8 cellular contexts compared by ENCODE assay signal in the genomic region with DNA sequence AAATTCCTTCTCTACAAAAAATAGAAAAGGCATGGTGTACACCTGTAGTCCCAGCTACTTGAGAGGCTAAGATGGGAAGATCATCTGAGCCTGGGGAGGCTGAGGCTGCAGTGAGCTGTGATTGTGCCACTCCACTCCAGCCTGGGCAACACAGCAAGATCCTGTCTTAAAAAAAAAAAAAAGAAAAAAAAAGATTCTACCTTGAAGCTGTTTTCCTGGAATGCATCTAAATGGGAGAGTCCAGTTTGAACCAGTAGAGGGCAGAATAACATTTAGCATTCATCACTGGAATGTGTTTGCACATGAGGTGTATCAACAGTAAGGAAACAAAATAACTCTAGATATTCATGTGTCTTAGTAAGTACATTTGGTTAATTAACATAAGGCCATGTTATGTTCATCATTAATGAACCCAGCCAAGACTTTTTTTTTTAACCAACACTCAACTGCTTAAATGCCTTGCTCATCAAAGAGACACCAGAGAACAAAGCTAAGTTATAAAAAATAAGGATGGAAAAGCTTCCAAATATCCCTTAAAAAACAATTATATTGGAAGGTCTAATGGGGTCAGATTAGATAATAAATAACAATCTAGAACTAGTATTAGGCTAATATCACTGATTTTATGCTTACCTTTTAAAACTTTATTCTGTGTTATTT.
A peak's percentile ranks its signal among the peaks of the same experiment; 100 is the strongest.
DNase-seq lines count a peak whose midpoint lies in the region; ATAC-seq, FAIRE-seq and TF ChIP-seq lines count a peak whose summit lies in the region.

No MANE protein-coding gene starts in this region.

- no peaks in the 10 kb centered on the region for H3K79me2 ChIP-seq in DOHH2 (ENCODE audit: control insufficient read depth, low read length)

- H3K36me3 ChIP-seq in DOHH2 (ENCODE audit: control insufficient read depth, low read length): no peaks in the 10 kb centered on the region

- H3K4me1 ChIP-seq in DOHH2 (ENCODE audit: control insufficient read depth, low read length): no peaks in the 10 kb centered on the region

- H3F3A ChIP-seq in DOHH2 (ENCODE audit: control insufficient read depth, insufficient read depth): no peaks in the 10 kb centered on the region

- FAIRE-seq in A204.1 (lab: Jason Lieb, UNC): peak; percentile 95

- no peaks in the 10 kb centered on the region for H3K9me3 ChIP-seq in DOHH2 (ENCODE audit: control insufficient read depth, insufficient read depth, low read length)

- ATAC-seq in HG02623 (IDR thresholded peaks at IDR 0.05; ENCODE audit: unreplicated experiment): peak; percentile 73
- ATAC-seq in HG02981 (IDR thresholded peaks at IDR 0.05; ENCODE audit: unreplicated experiment): no peak
- ATAC-seq in GM21515 (IDR thresholded peaks at IDR 0.05; ENCODE audit: unreplicated experiment): no peak

- H3K4me2 ChIP-seq in DOHH2 (ENCODE audit: low read length): no peak overlapping the region

- no peak overlapping the region for H3K27ac ChIP-seq in DOHH2 (ENCODE audit: low read depth, low read length)

- TF ChIP-seq CTCF in DOHH2 (IDR thresholded peaks at IDR 0.05; ENCODE audit: low read depth, low read length, poor library complexity, severe bottlenecking): peak; percentile 63
- TF ChIP-seq CTCF in epithelial cell of esophagus (IDR thresholded peaks at IDR 0.05; ENCODE audit: insufficient read depth, low read depth, low read length, missing control alignments): peak; percentile 50

- H3K4me3 ChIP-seq in DOHH2 (ENCODE audit: low read length): no peak overlapping the region
- no peak overlapping the region for H3K4me3 ChIP-seq in epithelial cell of esophagus (ENCODE audit: low read length)

- peak; percentile 72 for DNase-seq in OCI-M1 (lab: John Stamatoyannopoulos, UW)
- DNase-seq in epithelial cell of esophagus (ENCODE audit: low read depth): peak; percentile 46
- DNase-seq in non-pigmented ciliary epithelial cell (ENCODE audit: low read depth): peak; percentile 37

- H4K20me1 ChIP-seq in DOHH2 (ENCODE audit: control insufficient read depth, insufficient read depth, low read depth, low read length): no peaks in the 10 kb centered on the region

- 0 out of 2 replicates have a peak, but pooled peaks cover 3% of the 10 kb centered on the region for H3K27me3 ChIP-seq in DOHH2 (ENCODE audit: control insufficient read depth, low read length)

- no peaks in the 10 kb centered on the region for H3K9me2 ChIP-seq in DOHH2 (replicated peaks; ENCODE audit: control insufficient read depth, low read length)
